13 cellular contexts compared by ENCODE assay signal in genomic region chr22:45238431-45239377, GRCh38. TPM values are rescaled to one million over a fixed set of nuclear protein-coding genes. Genes with fewer than 3 reads are reported as not detected.
A peak's percentile ranks its signal among the peaks of the same experiment; 100 is the strongest.
DNase-seq lines count a peak whose midpoint lies in the region; ATAC-seq and TF ChIP-seq lines count a peak whose summit lies in the region.
"Had no signal": no experiment of that assay in that cellular context is flagged by ENCODE, and none has a peak within 500 bp of the region (broad histone marks: within the 10 kb centered on the region; RNA-seq: fewer than 3 reads in every experiment).

No MANE protein-coding gene starts in this region.

- CTCF ChIA-PET in CD8-positive, alpha-beta T cell (lab: Charles Lee), result no interaction called here
- CTCF ChIA-PET in HEK293 (lab: Yijun Ruan, JAX), result interaction anchor here (1.0 kb wide), 1 partner anchor 29 kb away, joined by 4 read pairs; no protein-coding TSS in a partner anchor

- no peak overlapping the region for H3K4me3 ChIP-seq in CD8-positive, alpha-beta T cell (ENCODE audit: low read depth, low read length)
- no peak overlapping the region for H3K4me3 ChIP-seq in HEK293 (ENCODE audit: low read depth, low read length)

- no peaks in the 10 kb centered on the region for H3K9me3 Mint-ChIP-seq in CD8-positive, alpha-beta T cell
- no peaks in the 10 kb centered on the region for H3K9me3 Mint-ChIP-seq in activated naive CD8-positive, alpha-beta T cell treated with anti-CD3 and anti-CD28 coated beads, Interleukin-2, amount 50 U/mL, for 24 hours
- H3K9me3 Mint-ChIP-seq in nephron, result no peaks in the 10 kb centered on the region
- H3K9me3 Mint-ChIP-seq: activated T-cell treated with anti-CD3 and anti-CD28 coated beads, Interleukin-2, amount 50 U/mL, for 24 hours had no signal

- peaks cover 31% of the 10 kb centered on the region for H3K36me3 Mint-ChIP-seq in CD8-positive, alpha-beta T cell
- no peaks in the 10 kb centered on the region for H3K36me3 Mint-ChIP-seq in activated naive CD8-positive, alpha-beta T cell treated with anti-CD3 and anti-CD28 coated beads, Interleukin-2, amount 50 U/mL, for 24 hours (ENCODE audit: low read depth)
- peaks cover 5% of the 10 kb centered on the region for H3K36me3 Mint-ChIP-seq in nephron (ENCODE audit: low read depth)

- H3K4me1 ChIP-seq in CD8-positive, alpha-beta T cell (ENCODE audit: insufficient read depth, low read length), result peaks cover 39% of the 10 kb centered on the region
- H3K4me1 ChIP-seq in HEK293 (ENCODE audit: control insufficient read depth, insufficient read depth, low read length), result peaks cover 8% of the 10 kb centered on the region
- H3K4me1 ChIP-seq: colonic mucosa had no signal

- H3K4me3 Mint-ChIP-seq in CD8-positive, alpha-beta T cell, result peak overlapping the region; percentile 91
- H3K4me3 Mint-ChIP-seq in activated naive CD8-positive, alpha-beta T cell treated with anti-CD3 and anti-CD28 coated beads, Interleukin-2, amount 50 U/mL, for 24 hours, result peak overlapping the region; percentile 88
- peak overlapping the region; percentile 73 to 92 (median 90) for H3K4me3 Mint-ChIP-seq in nephron

- no peaks in the 10 kb centered on the region for H3K27me3 ChIP-seq in CD8-positive, alpha-beta T cell (ENCODE audit: insufficient read depth, low read length)
- H3K27me3 ChIP-seq: colonic mucosa, gastrocnemius medialis had no signal

- no peak for TF ChIP-seq CTCF in CD8-positive, alpha-beta T cell (IDR thresholded peaks at IDR 0.05)
- TF ChIP-seq CTCF in HEK293 (tag by site-specific recombination; IDR thresholded peaks at IDR 0.05) (no peak), nephron (IDR thresholded peaks at IDR 0.05; ENCODE audit: unreplicated experiment in 3 of 3) (no peak)

- peak overlapping the region; percentile 57 for H3K27ac Mint-ChIP-seq in CD8-positive, alpha-beta T cell
- H3K27ac Mint-ChIP-seq in activated naive CD8-positive, alpha-beta T cell treated with anti-CD3 and anti-CD28 coated beads, Interleukin-2, amount 50 U/mL, for 24 hours, result no peak overlapping the region
- H3K27ac Mint-ChIP-seq in nephron, result no peak overlapping the region
- H3K27ac Mint-ChIP-seq: activated T-cell treated with anti-CD3 and anti-CD28 coated beads, Interleukin-2, amount 50 U/mL, for 24 hours had no signal

- intact Hi-C loops in CD8-positive, alpha-beta T cell (cut with DNase I, micrococcal nuclease), result loop anchor here in 1 of 2 experiments (5.0 kb wide), 1 partner anchor 61 kb away; no protein-coding TSS in a partner anchor

- no peaks in the 10 kb centered on the region for H3K36me3 ChIP-seq in CD8-positive, alpha-beta T cell (ENCODE audit: insufficient read depth, low read length)
- peaks cover 0 to 35% of the 10 kb centered on the region in 2 experiments for H3K36me3 ChIP-seq in HEK293 (ENCODE audit: control insufficient read depth in 2 of 2, insufficient read depth in 1 of 2, low read length in 2 of 2)
- H3K36me3 ChIP-seq: colonic mucosa, gastrocnemius medialis had no signal

- H3K27ac ChIP-seq in CD8-positive, alpha-beta T cell (ENCODE audit: low read depth, low read length), result no peak overlapping the region
- no peak overlapping the region; the same call in 1 of the 2 replicates for H3K27ac ChIP-seq in HEK293 (ENCODE audit: extremely low read depth, low read depth, low read length)
- H3K27ac ChIP-seq: colonic mucosa, gastrocnemius medialis had no signal

- H3K9me3 ChIP-seq in CD8-positive, alpha-beta T cell (ENCODE audit: low read length), result no peaks in the 10 kb centered on the region
- H3K9me3 ChIP-seq in HEK293 (ENCODE audit: control insufficient read depth, insufficient read depth, low read depth, low read length), result no peaks in the 10 kb centered on the region
- H3K9me3 ChIP-seq: colonic mucosa, gastrocnemius medialis had no signal

- no peak for ATAC-seq in CD8-positive, alpha-beta T cell
- no peak for ATAC-seq in activated naive CD8-positive, alpha-beta T cell treated with anti-CD3 and anti-CD28 coated beads, Interleukin-2, amount 50 U/mL, for 24 hours
- ATAC-seq: gastrocnemius medialis had no signal

- H3K27me3 Mint-ChIP-seq in CD8-positive, alpha-beta T cell (ENCODE audit: low read depth), result no peaks in the 10 kb centered on the region
- H3K27me3 Mint-ChIP-seq in activated naive CD8-positive, alpha-beta T cell treated with anti-CD3 and anti-CD28 coated beads, Interleukin-2, amount 50 U/mL, for 24 hours, result no peaks in the 10 kb centered on the region
- peaks cover 14% of the 10 kb centered on the region for H3K27me3 Mint-ChIP-seq in nephron (ENCODE audit: low read depth)
- H3K27me3 Mint-ChIP-seq: activated T-cell treated with anti-CD3 and anti-CD28 coated beads, Interleukin-2, amount 50 U/mL, for 24 hours had no signal

- peaks cover 52% of the 10 kb centered on the region for H3K4me1 Mint-ChIP-seq in CD8-positive, alpha-beta T cell (ENCODE audit: low read depth)
- peaks cover 55% of the 10 kb centered on the region for H3K4me1 Mint-ChIP-seq in activated naive CD8-positive, alpha-beta T cell treated with anti-CD3 and anti-CD28 coated beads, Interleukin-2, amount 50 U/mL, for 24 hours
- H3K4me1 Mint-ChIP-seq in nephron, result peaks cover 21% of the 10 kb centered on the region

- no peak for DNase-seq in CD8-positive, alpha-beta T cell
- no peak for DNase-seq in activated naive CD8-positive, alpha-beta T cell treated with anti-CD3 and anti-CD28 coated beads, Interleukin-2, amount 50 U/mL, for 24 hours
- DNase-seq in islet precursor cell (no peak), activated gamma-delta T cell (lab: John Stamatoyannopoulos, UW) (no peak), inferior parietal cortex (ENCODE audit: extremely low spot score) (no peak)
- DNase-seq: activated T-cell treated with anti-CD3 and anti-CD28 coated beads, Interleukin-2, amount 50 U/mL, for 24 hours; colonic mucosa; gastrocnemius medialis; NCI-H748 treated with DMSO at 0.1 percent for 48 hours had no signal

- POLR2A ChIA-PET in CD8-positive, alpha-beta T cell (lab: Charles Lee), result no interaction called here
- POLR2A ChIA-PET in HEK293 (lab: Yijun Ruan, JAX), result no interaction called here

TF ChIP-seq in HEK293, 187 proteins besides CTCF, POLR2A, EP300 and RAD21:
- TF ChIP-seq ZNF16 (tag by site-specific recombination; IDR thresholded peaks at IDR 0.05; ENCODE audit: low read depth), result no peak
- TF ChIP-seq, protein P1, sequence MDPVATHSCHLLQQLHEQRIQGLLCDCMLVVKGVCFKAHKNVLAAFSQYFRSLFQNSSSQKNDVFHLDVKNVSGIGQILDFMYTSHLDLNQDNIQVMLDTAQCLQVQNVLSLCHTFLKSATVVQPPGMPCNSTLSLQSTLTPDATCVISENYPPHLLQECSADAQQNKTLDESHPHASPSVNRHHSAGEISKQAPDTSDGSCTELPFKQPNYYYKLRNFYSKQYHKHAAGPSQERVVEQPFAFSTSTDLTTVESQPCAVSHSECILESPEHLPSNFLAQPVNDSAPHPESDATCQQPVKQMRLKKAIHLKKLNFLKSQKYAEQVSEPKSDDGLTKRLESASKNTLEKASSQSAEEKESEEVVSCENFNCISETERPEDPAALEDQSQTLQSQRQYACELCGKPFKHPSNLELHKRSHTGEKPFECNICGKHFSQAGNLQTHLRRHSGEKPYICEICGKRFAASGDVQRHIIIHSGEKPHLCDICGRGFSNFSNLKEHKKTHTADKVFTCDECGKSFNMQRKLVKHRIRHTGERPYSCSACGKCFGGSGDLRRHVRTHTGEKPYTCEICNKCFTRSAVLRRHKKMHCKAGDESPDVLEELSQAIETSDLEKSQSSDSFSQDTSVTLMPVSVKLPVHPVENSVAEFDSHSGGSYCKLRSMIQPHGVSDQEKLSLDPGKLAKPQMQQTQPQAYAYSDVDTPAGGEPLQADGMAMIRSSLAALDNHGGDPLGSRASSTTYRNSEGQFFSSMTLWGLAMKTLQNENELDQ (tag by site-specific recombination; IDR thresholded peaks at IDR 0.05; ENCODE audit: low read depth), result no peak
- TF ChIP-seq, protein P2, sequence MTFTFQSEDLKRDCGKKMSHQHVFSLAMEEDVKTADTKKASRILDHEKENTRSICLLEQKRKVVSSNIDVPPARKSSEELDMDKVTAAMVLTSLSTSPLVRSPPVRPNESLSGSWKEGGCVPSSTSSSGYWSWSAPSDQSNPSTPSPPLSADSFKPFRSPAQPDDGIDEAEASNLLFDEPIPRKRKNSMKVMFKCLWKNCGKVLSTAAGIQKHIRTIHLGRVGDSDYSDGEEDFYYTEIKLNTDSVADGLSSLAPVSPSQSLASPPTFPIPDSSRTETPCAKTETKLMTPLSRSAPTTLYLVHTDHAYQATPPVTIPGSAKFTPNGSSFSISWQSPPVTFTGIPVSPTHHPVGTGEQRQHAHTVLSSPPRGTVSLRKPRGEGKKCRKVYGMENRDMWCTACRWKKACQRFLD (tag by site-specific recombination; IDR thresholded peaks at IDR 0.05), result no peak
- TF ChIP-seq ZSCAN16 (tag by site-specific recombination; IDR thresholded peaks at IDR 0.05), result no peak
- TF ChIP-seq ZBTB7A (tag by site-specific recombination; IDR thresholded peaks at IDR 0.05; ENCODE audit: low read depth), result no peak
- peak; percentile 98 for TF ChIP-seq ZNF664 (tag by site-specific recombination; IDR thresholded peaks at IDR 0.05)
TF ChIP-seq in HEK293: peak in this region for 1.

RNA-seq across cellular contexts. Expression of gene KIAA0930, which starts 2.0 kb away (rescaled TPM):
- 10 to 100 TPM in 1 of 2 experiments, 1 to 10 TPM in 1; 6.6 to 11.7 TPM for total RNA-seq in CD8-positive, alpha-beta T cell

RNA-seq across cellular contexts. Expression of gene UPK3A, which starts 46.0 kb away (rescaled TPM):
- not detected for total RNA-seq in CD8-positive, alpha-beta T cell
- total RNA-seq: LHCN-M2, mesenteric fat pad had no signal
